In genomic region chr2:76610451-76610850, GRCh38 we compare ENCODE assay signal across 16 cellular contexts.
DNase-seq lines count a peak whose midpoint lies in the region; ATAC-seq and TF ChIP-seq lines count a peak whose summit lies in the region.
"Had no signal": no experiment of that assay in that cellular context is flagged by ENCODE, and none has a peak within 500 bp of the region (broad histone marks: within the 10 kb centered on the region; RNA-seq: fewer than 3 reads in every experiment).

No MANE protein-coding gene starts in this region.

- no peaks in the 10 kb centered on the region for H3K36me3 Mint-ChIP-seq in HFFc6 (ENCODE audit: low read depth)
- H3K36me3 Mint-ChIP-seq: CD4-positive, CD25-positive, alpha-beta regulatory T cell; CD8-positive, alpha-beta T cell had no signal

- peaks cover 13% of the 10 kb centered on the region for H3K9me3 Mint-ChIP-seq in HFFc6

- H3K27ac ChIP-seq in HUES48 (ENCODE audit: low read depth, low read length): peak overlapping the region; percentile 24
- H3K27ac ChIP-seq in iPS-18a (ENCODE audit: low read length): no peak overlapping the region
- H3K27ac ChIP-seq in mesendoderm (ENCODE audit: low read depth, low read length): no peak overlapping the region
- H3K27ac ChIP-seq: BLaER1, C4-2B, GM23248 had no signal

- no peaks in the 10 kb centered on the region for H3K79me2 ChIP-seq in mesendoderm (ENCODE audit: control insufficient read depth, insufficient read depth, low read length)

- H3K79me1 ChIP-seq in mesendoderm (ENCODE audit: low read length): no peaks in the 10 kb centered on the region

- no peak overlapping the region for H2AK5ac ChIP-seq in mesendoderm (ENCODE audit: low read length)

- H3K27me3 ChIP-seq in HUES48 (ENCODE audit: control insufficient read depth, insufficient read depth, low read length) (no peaks in the 10 kb centered on the region), iPS-18a (ENCODE audit: control insufficient read depth, insufficient read depth, low read length) (no peaks in the 10 kb centered on the region), mesendoderm (ENCODE audit: insufficient read depth, low read length, poor library complexity) (no peaks in the 10 kb centered on the region)
- H3K27me3 ChIP-seq: BLaER1 had no signal

- H3K4ac ChIP-seq in mesendoderm (ENCODE audit: low read depth, low read length): no peak overlapping the region

- no peak for TF ChIP-seq CTCF in HFFc6 (IDR thresholded peaks at IDR 0.05)

- H3K36me3 ChIP-seq in HUES48 (ENCODE audit: control insufficient read depth, insufficient read depth, low read length) (no peaks in the 10 kb centered on the region), iPS-18a (ENCODE audit: control insufficient read depth, low read depth, low read length) (no peaks in the 10 kb centered on the region), mesendoderm (ENCODE audit: control insufficient read depth, insufficient read depth, low read length) (no peaks in the 10 kb centered on the region)
- H3K36me3 ChIP-seq: BLaER1 had no signal

- no peak overlapping the region for H4K5ac ChIP-seq in mesendoderm (ENCODE audit: low read length)

- no peak overlapping the region for H2BK15ac ChIP-seq in mesendoderm (replicated peaks; ENCODE audit: low read depth)

- H3K4me3 ChIP-seq in HUES48 (ENCODE audit: low read depth, low read length) (peak overlapping the region; percentile 43), iPS-18a (ENCODE audit: low read length) (peak overlapping the region; percentile 33), mesendoderm (ENCODE audit: low read length) (no peak overlapping the region)
- H3K4me3 ChIP-seq: BLaER1, GM23248 had no signal

- H3K23ac ChIP-seq in mesendoderm (ENCODE audit: low read length): no peak overlapping the region

- no peaks in the 10 kb centered on the region for H3K4me1 Mint-ChIP-seq in HFFc6 (ENCODE audit: low read depth)
- H3K4me1 Mint-ChIP-seq: B cell; CD4-positive, CD25-positive, alpha-beta regulatory T cell had no signal

- no peak overlapping the region for H2BK5ac ChIP-seq in mesendoderm (ENCODE audit: low read length)

- no peak overlapping the region for H3K18ac ChIP-seq in mesendoderm (ENCODE audit: low read length)

- no CpG with 5 or more reads among the region's 3 CpGs for WGBS in mesendoderm (ENCODE audit: extremely low coverage, insufficient coverage, low lambda C conversion rate)

- DNase-seq in mesendoderm (peak; percentile 56), HFFc6 (no peak)
- DNase-seq in activated CD4-positive, alpha-beta T cell treated with anti-CD3 and anti-CD28 coated beads for 48 hours: no peak
- DNase-seq: Caco-2; CD4-positive, CD25-positive, alpha-beta regulatory T cell; CD8-positive, alpha-beta T cell; DMS153; DND-41; GM23248; HCEC 1CT had no signal

- no peak overlapping the region for H3K27ac Mint-ChIP-seq in HFFc6
- H3K27ac Mint-ChIP-seq: B cell; CD4-positive, CD25-positive, alpha-beta regulatory T cell; CD8-positive, alpha-beta T cell had no signal

- no peak overlapping the region for H2BK120ac ChIP-seq in mesendoderm (ENCODE audit: low read depth, low read length)

- no peak overlapping the region for H3K56ac ChIP-seq in mesendoderm (ENCODE audit: low read length)

- H3K4me1 ChIP-seq in HUES48 (ENCODE audit: control insufficient read depth, insufficient read depth, low read length) (peaks cover 57% of the 10 kb centered on the region), iPS-18a (ENCODE audit: control insufficient read depth, low read depth, low read length) (peaks cover 40% of the 10 kb centered on the region), mesendoderm (ENCODE audit: control insufficient read depth, low read depth, low read length) (peaks cover 3% of the 10 kb centered on the region)
- H3K4me1 ChIP-seq: BLaER1 had no signal

- TF ChIP-seq POLR2A in GM18505 (IDR thresholded peaks at IDR 0.05; ENCODE audit: borderline replicate concordance, extremely low read depth, insufficient read depth, insufficient read length): no peak

- H3K9me3 ChIP-seq in HUES48 (ENCODE audit: control insufficient read depth, insufficient read depth, low read length) (no peaks in the 10 kb centered on the region), iPS-18a (ENCODE audit: control insufficient read depth, low read depth, low read length) (no peaks in the 10 kb centered on the region)
- H3K9me3 ChIP-seq: BLaER1, Caco-2 had no signal

- H3K4me2 ChIP-seq in mesendoderm (ENCODE audit: low read length): no peak overlapping the region
- H3K4me2 ChIP-seq: BLaER1 had no signal

- H3K9ac ChIP-seq in HUES48 (ENCODE audit: low read depth, low read length) (no peak overlapping the region), iPS-18a (ENCODE audit: low read length) (no peak overlapping the region), mesendoderm (ENCODE audit: low read length) (no peak overlapping the region)
- H3K9ac ChIP-seq: BLaER1, GM23248 had no signal

- no peak overlapping the region for H4K8ac ChIP-seq in mesendoderm (ENCODE audit: low read depth, low read length)

- H3K4me3 Mint-ChIP-seq in HFFc6: no peak overlapping the region
- H3K4me3 Mint-ChIP-seq: B cell; CD4-positive, CD25-positive, alpha-beta regulatory T cell; CD8-positive, alpha-beta T cell had no signal

- no peaks in the 10 kb centered on the region; the same call in 1 of the 2 replicates for H3K27me3 Mint-ChIP-seq in HFFc6 (ENCODE audit: insufficient read depth)
- H3K27me3 Mint-ChIP-seq: B cell; CD4-positive, CD25-positive, alpha-beta regulatory T cell had no signal

- no peak for ATAC-seq in GM18505 (IDR thresholded peaks at IDR 0.05; ENCODE audit: unreplicated experiment)
- ATAC-seq: CD8-positive, alpha-beta T cell had no signal
